In genomic region chr14:49679271-49679670, GRCh38 we compare ENCODE assay signal across 1 cellular context.
TF ChIP-seq lines count a peak whose summit lies in the region.

No MANE protein-coding gene starts in this region.

TF ChIP-seq in GM12878, 131 proteins besides CTCF, POLR2A, EP300 and RAD21:
- no peak for TF ChIP-seq SMAD1 (IDR thresholded peaks at IDR 0.05; ENCODE audit: low read depth, partially characterized antibody)
- no peak for TF ChIP-seq HDGF (IDR thresholded peaks at IDR 0.05)
- TF ChIP-seq NFXL1 (IDR thresholded peaks at IDR 0.05; ENCODE audit: borderline replicate concordance): no peak
- TF ChIP-seq CBFB (IDR thresholded peaks at IDR 0.05; ENCODE audit: low read depth): no peak
- no peak for TF ChIP-seq WRNIP1 (IDR thresholded peaks at IDR 0.05; ENCODE audit: borderline replicate concordance, low read depth, low read length)
- no peak for TF ChIP-seq HDAC6 (IDR thresholded peaks at IDR 0.05; ENCODE audit: unreplicated experiment)
- no peak for TF ChIP-seq STAT3 (IDR thresholded peaks at IDR 0.05; ENCODE audit: low read depth, low read length)
- TF ChIP-seq SP1 (IDR thresholded peaks at IDR 0.05; ENCODE audit: low read depth, low read length): no peak
- TF ChIP-seq GABPA (IDR thresholded peaks at IDR 0.05; ENCODE audit: low read depth): no peak
- TF ChIP-seq, protein P1, sequence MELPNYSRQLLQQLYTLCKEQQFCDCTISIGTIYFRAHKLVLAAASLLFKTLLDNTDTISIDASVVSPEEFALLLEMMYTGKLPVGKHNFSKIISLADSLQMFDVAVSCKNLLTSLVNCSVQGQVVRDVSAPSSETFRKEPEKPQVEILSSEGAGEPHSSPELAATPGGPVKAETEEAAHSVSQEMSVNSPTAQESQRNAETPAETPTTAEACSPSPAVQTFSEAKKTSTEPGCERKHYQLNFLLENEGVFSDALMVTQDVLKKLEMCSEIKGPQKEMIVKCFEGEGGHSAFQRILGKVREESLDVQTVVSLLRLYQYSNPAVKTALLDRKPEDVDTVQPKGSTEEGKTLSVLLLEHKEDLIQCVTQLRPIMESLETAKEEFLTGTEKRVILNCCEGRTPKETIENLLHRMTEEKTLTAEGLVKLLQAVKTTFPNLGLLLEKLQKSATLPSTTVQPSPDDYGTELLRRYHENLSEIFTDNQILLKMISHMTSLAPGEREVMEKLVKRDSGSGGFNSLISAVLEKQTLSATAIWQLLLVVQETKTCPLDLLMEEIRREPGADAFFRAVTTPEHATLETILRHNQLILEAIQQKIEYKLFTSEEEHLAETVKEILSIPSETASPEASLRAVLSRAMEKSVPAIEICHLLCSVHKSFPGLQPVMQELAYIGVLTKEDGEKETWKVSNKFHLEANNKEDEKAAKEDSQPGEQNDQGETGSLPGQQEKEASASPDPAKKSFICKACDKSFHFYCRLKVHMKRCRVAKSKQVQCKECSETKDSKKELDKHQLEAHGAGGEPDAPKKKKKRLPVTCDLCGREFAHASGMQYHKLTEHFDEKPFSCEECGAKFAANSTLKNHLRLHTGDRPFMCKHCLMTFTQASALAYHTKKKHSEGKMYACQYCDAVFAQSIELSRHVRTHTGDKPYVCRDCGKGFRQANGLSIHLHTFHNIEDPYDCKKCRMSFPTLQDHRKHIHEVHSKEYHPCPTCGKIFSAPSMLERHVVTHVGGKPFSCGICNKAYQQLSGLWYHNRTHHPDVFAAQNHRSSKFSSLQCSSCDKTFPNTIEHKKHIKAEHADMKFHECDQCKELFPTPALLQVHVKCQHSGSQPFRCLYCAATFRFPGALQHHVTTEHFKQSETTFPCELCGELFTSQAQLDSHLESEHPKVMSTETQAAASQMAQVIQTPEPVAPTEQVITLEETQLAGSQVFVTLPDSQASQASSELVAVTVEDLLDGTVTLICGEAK (IDR thresholded peaks at IDR 0.05; ENCODE audit: borderline replicate concordance): no peak
- no peak for TF ChIP-seq ZBED1 (IDR thresholded peaks at IDR 0.05; ENCODE audit: borderline replicate concordance)
- TF ChIP-seq ZBTB4 (CRISPR knock-in tag; IDR thresholded peaks at IDR 0.05): no peak
- TF ChIP-seq PKNOX1 (IDR thresholded peaks at IDR 0.05): no peak
- no peak for TF ChIP-seq IRF5 (IDR thresholded peaks at IDR 0.05; ENCODE audit: borderline replicate concordance)
- TF ChIP-seq SIX5 (IDR thresholded peaks at IDR 0.05; ENCODE audit: low read depth, low read length, severe bottlenecking): no peak
TF ChIP-seq in GM12878: peak in this region for 0.
